1 cellular context compared by ENCODE assay signal in genomic region chr14:69355955-69356321, GRCh38.
TF ChIP-seq lines count a peak whose summit lies in the region.

No MANE protein-coding gene starts in this region.

TF ChIP-seq in GM12878, 131 proteins besides CTCF, POLR2A, EP300 and RAD21 (continued from another document):
- TF ChIP-seq PBX3 (IDR thresholded peaks at IDR 0.05; ENCODE audit: insufficient replicate concordance, low read depth, low read length) (no peak), NR2C2 (IDR thresholded peaks at IDR 0.05; ENCODE audit: borderline replicate concordance, control insufficient read depth, insufficient read length, low read depth) (no peak), SKIL (IDR thresholded peaks at IDR 0.05; ENCODE audit: low read depth, poor library complexity, severe bottlenecking) (no peak), ATF3 (IDR thresholded peaks at IDR 0.05; ENCODE audit: borderline replicate concordance, extremely low read depth, low read depth, low read length) (no peak), ZBTB11 (CRISPR knock-in tag; IDR thresholded peaks at IDR 0.05) (no peak), E4F1 (IDR thresholded peaks at IDR 0.05; ENCODE audit: borderline replicate concordance, partially characterized antibody) (no peak)
